In genomic region chr4:153486281-153487151, GRCh38 we compare ENCODE assay signal across 8 cellular contexts. TPM values are rescaled to one million over a fixed set of nuclear protein-coding genes. Genes with fewer than 3 reads are reported as not detected.
A peak's percentile ranks its signal among the peaks of the same experiment; 100 is the strongest.
DNase-seq lines count a peak whose midpoint lies in the region; ATAC-seq and TF ChIP-seq lines count a peak whose summit lies in the region.

No MANE protein-coding gene starts in this region.

- no peaks in the 10 kb centered on the region for H3K9me3 Mint-ChIP-seq in activated B cell treated with CpG ODN at 0.5 μM for 24 hours

- H3K4me2 ChIP-seq in smooth muscle cell = peak overlapping the region; percentile 13

- no peak overlapping the region for H2AFZ ChIP-seq in smooth muscle cell (ENCODE audit: low read depth)

- H3K4me3 Mint-ChIP-seq in activated B cell treated with CpG ODN at 0.5 μM for 24 hours = peak overlapping the region; percentile 78

- H3F3A ChIP-seq in smooth muscle cell (ENCODE audit: low read depth) = peaks cover 5% of the 10 kb centered on the region

- TF ChIP-seq CTCF in activated B cell treated with CpG ODN at 0.5 μM for 24 hours (IDR thresholded peaks at IDR 0.05) = no peak
- no peak for TF ChIP-seq CTCF in smooth muscle cell (IDR thresholded peaks at IDR 0.05; ENCODE audit: borderline replicate concordance, insufficient read depth, poor library complexity, severe bottlenecking)

- no peaks in the 10 kb centered on the region for H3K79me2 ChIP-seq in smooth muscle cell (ENCODE audit: low read depth)

- ATAC-seq in activated B cell treated with CpG ODN at 0.5 μM for 24 hours (ENCODE audit: low read depth) (no peak), HG03097 (IDR thresholded peaks at IDR 0.05; ENCODE audit: low FRiP score, unreplicated experiment) (no peak), HG03571 (IDR thresholded peaks at IDR 0.05; ENCODE audit: unreplicated experiment) (no peak), GM19351 (IDR thresholded peaks at IDR 0.05; ENCODE audit: unreplicated experiment) (no peak)

- no peak overlapping the region for H3K4me3 ChIP-seq in smooth muscle cell

- H3K36me3 Mint-ChIP-seq in activated B cell treated with CpG ODN at 0.5 μM for 24 hours (ENCODE audit: low read depth) = peaks cover 52% of the 10 kb centered on the region

- POLR2A ChIA-PET in activated B cell treated with CpG ODN at 0.5 μM for 24 hours (lab: Charles Lee) = interaction anchor here (0.6 to 5.1 kb wide), 9 partner anchors 9 to 49 kb away, joined by 4 to 103 read pairs (median 7); partner anchors contain the start of gene TMEM131L

- intact Hi-C loops in activated B cell treated with CpG ODN at 0.5 μM for 24 hours (cut with micrococcal nuclease) = no loop called here

- no peaks in the 10 kb centered on the region for H3K9me3 ChIP-seq in smooth muscle cell (replicated peaks; ENCODE audit: low read depth)

- no peaks in the 10 kb centered on the region for H3K36me3 ChIP-seq in smooth muscle cell (ENCODE audit: low read depth)

- DNase-seq in stimulated activated CD4-positive, alpha-beta T cell treated with anti-CD3 and anti-CD28 coated beads, Interleukin-15, amount 100 ng/mL, for 24 hours = peak; percentile 42
- DNase-seq in stimulated activated CD4-positive, alpha-beta T cell treated with anti-CD3 and anti-CD28 coated beads, Interleukin-12 subunit alpha, Interleukin-12 subunit beta, amount 100 ng/mL, for 4 hours = no peak
- DNase-seq in activated B cell treated with CpG ODN at 0.5 μM for 24 hours = no peak
- DNase-seq in fibroblast of the conjunctiva (ENCODE audit: low read depth) = peak; percentile 43
- DNase-seq in smooth muscle cell (lab: John Stamatoyannopoulos, UW; ENCODE audit: unreplicated experiment) = no peak

- H3K4me1 ChIP-seq in smooth muscle cell (ENCODE audit: low read depth) = peaks cover 25% of the 10 kb centered on the region

- CTCF ChIA-PET in activated B cell treated with CpG ODN at 0.5 μM for 24 hours (lab: Charles Lee) = interaction anchor here (0.7 to 1.6 kb wide), 5 partner anchors 14 to 88 kb away, joined by 3 to 9 read pairs (median 4); partner anchors contain the start of gene TMEM131L

- no peaks in the 10 kb centered on the region for H3K27me3 Mint-ChIP-seq in activated B cell treated with CpG ODN at 0.5 μM for 24 hours

- WGBS in smooth muscle cell (ENCODE audit: low lambda C conversion rate) = 44% methylated on average over 14 of the region's 14 CpGs

- peak overlapping the region; percentile 83 for H3K27ac ChIP-seq in smooth muscle cell (ENCODE audit: low read depth)

- H3K27me3 ChIP-seq in smooth muscle cell (ENCODE audit: low read depth) = no peaks in the 10 kb centered on the region

- H3K4me1 Mint-ChIP-seq in activated B cell treated with CpG ODN at 0.5 μM for 24 hours = peaks cover 87% of the 10 kb centered on the region

- H3K27ac Mint-ChIP-seq in activated B cell treated with CpG ODN at 0.5 μM for 24 hours = peak overlapping the region; percentile 92

- peak overlapping the region; percentile 37 for H3K9ac ChIP-seq in smooth muscle cell (ENCODE audit: low read depth)

- no peaks in the 10 kb centered on the region for H4K20me1 ChIP-seq in smooth muscle cell (ENCODE audit: low read depth)

RNA-seq across cellular contexts. Expression of gene TMEM131L, which starts 20.4 kb away (rescaled TPM):
- total RNA-seq in activated B cell treated with CpG ODN at 0.5 μM for 24 hours (170 and 193 TPM in 2 replicates), smooth muscle cell (6.7 and 12.9 TPM in 2 replicates)
- 2.6 and 4.3 TPM in 2 replicates for polyA plus RNA-seq in smooth muscle cell

Comparison
In these comparisons a context has a peak if more than half of its experiments do, and no peak if none do; other contexts are left out.
1. DNase-seq: peak in stimulated activated CD4-positive, alpha-beta T cell treated with anti-CD3 and anti-CD28 coated beads, Interleukin-15, amount 100 ng/mL, for 24 hours (single experiment) and fibroblast of the conjunctiva (single experiment); none in stimulated activated CD4-positive, alpha-beta T cell treated with anti-CD3 and anti-CD28 coated beads, Interleukin-12 subunit alpha, Interleukin-12 subunit beta, amount 100 ng/mL, for 4 hours (single experiment), activated B cell treated with CpG ODN at 0.5 μM for 24 hours (single experiment) and smooth muscle cell (single experiment).
2. RNA of gene TMEM131L, which starts 20.4 kb away (total RNA-seq): 170 to 193 TPM in activated B cell treated with CpG ODN at 0.5 μM for 24 hours; 6.7 to 12.9 TPM in smooth muscle cell; every median in the first group is over 10 times any median in the second.